20 cellular contexts compared by ENCODE assay signal in the genomic region with DNA sequence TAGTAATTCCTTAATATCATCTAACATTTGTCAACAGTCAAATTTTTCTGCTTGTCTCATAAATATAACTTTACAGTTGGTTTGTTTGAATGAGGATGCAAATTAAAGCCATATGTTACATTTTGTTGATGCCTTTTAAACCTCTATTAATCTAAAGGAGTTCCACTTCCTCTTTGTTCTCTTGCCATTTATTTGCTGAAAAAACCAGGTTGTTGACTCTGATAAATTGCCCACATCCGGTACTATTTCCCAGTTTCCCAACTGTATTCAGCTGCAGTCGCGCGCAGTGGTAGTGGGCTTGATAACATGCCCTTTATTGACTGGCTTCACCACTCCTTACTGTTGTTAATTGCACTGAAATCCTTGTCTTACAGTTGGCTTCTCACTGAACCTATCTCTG. TPM values are rescaled to one million over a fixed set of nuclear protein-coding genes. Genes with fewer than 3 reads are reported as not detected.
DNase-seq lines count a peak whose midpoint lies in the region; ATAC-seq and TF ChIP-seq lines count a peak whose summit lies in the region.
"Had no signal": no experiment of that assay in that cellular context is flagged by ENCODE, and none has a peak within 500 bp of the region (broad histone marks: within the 10 kb centered on the region; RNA-seq: fewer than 3 reads in every experiment).

No MANE protein-coding gene starts in this region.

- no peak overlapping the region for H3K4me3 Mint-ChIP-seq in activated T-cell treated with anti-CD3 and anti-CD28 coated beads, Interleukin-2, amount 50 U/mL, for 4 hours
- H3K4me3 Mint-ChIP-seq in activated naive CD8-positive, alpha-beta T cell treated with anti-CD3 and anti-CD28 coated beads, Interleukin-2, amount 50 U/mL, for 24 hours, result no peak overlapping the region
- H3K4me3 Mint-ChIP-seq: activated T-helper 1 cell treated with anti-CD3 and anti-CD28 coated beads, Interleukin-12 subunit alpha, Interleukin-12 subunit beta, Interleukin-2, Interleukin-4 antibody, amounts not matched to agents 30 ng/mL and 10 ng/mL and 1 ng/mL, durations not matched to agents 14 hours and 24 hours and 36 hours; T-cell had no signal

- no peaks in the 10 kb centered on the region for H3K9me2 ChIP-seq in GM23248 (ENCODE audit: insufficient read depth)
- H3K9me2 ChIP-seq in SU-DHL-6 (replicated peaks; ENCODE audit: insufficient read depth, low read length), result no peaks in the 10 kb centered on the region

- in situ Hi-C loops in GM23248 (cut with MboI), result no loop called here

- H3K9me3 Mint-ChIP-seq in activated T-cell treated with anti-CD3 and anti-CD28 coated beads, Interleukin-2, amount 50 U/mL, for 4 hours, result peaks cover 6% of the 10 kb centered on the region
- H3K9me3 Mint-ChIP-seq in activated naive CD8-positive, alpha-beta T cell treated with anti-CD3 and anti-CD28 coated beads, Interleukin-2, amount 50 U/mL, for 24 hours, result no peaks in the 10 kb centered on the region
- H3K9me3 Mint-ChIP-seq: activated T-helper 1 cell treated with anti-CD3 and anti-CD28 coated beads, Interleukin-12 subunit alpha, Interleukin-12 subunit beta, Interleukin-2, Interleukin-4 antibody, amounts not matched to agents 30 ng/mL and 10 ng/mL and 1 ng/mL, durations not matched to agents 14 hours and 24 hours and 36 hours had no signal

- DNase-seq in GM23248 (no peak), NCI-H526 (lab: John Stamatoyannopoulos, UW) (peak; percentile 35 to 37), NCI-H1436 treated with DMSO at 0.1 percent for 48 hours (lab: John Stamatoyannopoulos, UW) (no peak), COR-L47 (lab: John Stamatoyannopoulos, UW) (no peak)
- no peak for DNase-seq in activated T-cell treated with anti-CD3 and anti-CD28 coated beads, Interleukin-2, amount 50 U/mL, for 4 hours
- DNase-seq in activated naive CD8-positive, alpha-beta T cell treated with anti-CD3 and anti-CD28 coated beads, Interleukin-2, amount 50 U/mL, for 24 hours, result no peak
- DNase-seq: activated CD4-positive, alpha-beta T cell treated with anti-CD3 and anti-CD28 coated beads for 48 hours; amygdala; DMS79 treated with DMSO at 0.1 percent for 48 hours; erythroblast; heart right ventricle; left colon; NCI-H1048; T-cell had no signal

- no peaks in the 10 kb centered on the region for H3K27me3 ChIP-seq in BLaER1
- H3K27me3 ChIP-seq in GM23248 (replicated peaks; ENCODE audit: insufficient read depth), result 0 out of 2 replicates have a peak, but pooled peaks cover 9% of the 10 kb centered on the region
- no peaks in the 10 kb centered on the region for H3K27me3 ChIP-seq in SU-DHL-6 (ENCODE audit: low read length)
- H3K27me3 ChIP-seq: heart right ventricle, tibial nerve had no signal

- H3K9me3 ChIP-seq in BLaER1 (peaks cover 5% of the 10 kb centered on the region; the same call in 1 of the 2 replicates), GM23248 (ENCODE audit: low read depth) (no peaks in the 10 kb centered on the region), SU-DHL-6 (ENCODE audit: insufficient read depth, low read length) (no peaks in the 10 kb centered on the region)
- H3K9me3 ChIP-seq: tibial nerve had no signal

- H3K9ac ChIP-seq in BLaER1 (no peak overlapping the region), GM23248 (no peak overlapping the region), SU-DHL-6 (ENCODE audit: low read length) (no peak overlapping the region)

- H3K27ac ChIP-seq in BLaER1, result no peak overlapping the region
- no peak overlapping the region for H3K27ac ChIP-seq in GM23248
- no peak overlapping the region for H3K27ac ChIP-seq in SU-DHL-6 (ENCODE audit: low read depth, low read length)
- H3K27ac ChIP-seq: heart right ventricle, tibial nerve had no signal

- WGBS in GM23248 (ENCODE audit: low coverage in 1 of 2, low lambda C conversion rate in 2 of 2, missing lambda C conversion rate in 2 of 2), 2 experiments, result 3 to 5% methylated on average over 4 of the region's 4 CpGs

- H3K27ac Mint-ChIP-seq in activated naive CD8-positive, alpha-beta T cell treated with anti-CD3 and anti-CD28 coated beads, Interleukin-2, amount 50 U/mL, for 24 hours, result no peak overlapping the region
- H3K27ac Mint-ChIP-seq: activated T-helper 1 cell treated with anti-CD3 and anti-CD28 coated beads, Interleukin-12 subunit alpha, Interleukin-12 subunit beta, Interleukin-2, Interleukin-4 antibody, amounts not matched to agents 30 ng/mL and 10 ng/mL and 1 ng/mL, durations not matched to agents 14 hours and 24 hours and 36 hours; T-cell had no signal

- ATAC-seq in activated T-cell treated with anti-CD3 and anti-CD28 coated beads, Interleukin-2, amount 50 U/mL, for 4 hours, result no peak
- no peak for ATAC-seq in activated naive CD8-positive, alpha-beta T cell treated with anti-CD3 and anti-CD28 coated beads, Interleukin-2, amount 50 U/mL, for 24 hours
- ATAC-seq: heart right ventricle, left colon, T-cell had no signal

- H3K4me3 ChIP-seq in BLaER1, result no peak overlapping the region
- no peak overlapping the region for H3K4me3 ChIP-seq in GM23248
- no peak overlapping the region for H3K4me3 ChIP-seq in SU-DHL-6 (ENCODE audit: insufficient read depth, low read length, poor library complexity, severe bottlenecking)
- H3K4me3 ChIP-seq: heart right ventricle, tibial nerve had no signal

- H4K20me1 ChIP-seq in BLaER1 (no peaks in the 10 kb centered on the region), GM23248 (ENCODE audit: insufficient read depth) (no peaks in the 10 kb centered on the region), SU-DHL-6 (ENCODE audit: low read depth, low read length) (no peaks in the 10 kb centered on the region)

- no peaks in the 10 kb centered on the region for H3K36me3 Mint-ChIP-seq in activated T-cell treated with anti-CD3 and anti-CD28 coated beads, Interleukin-2, amount 50 U/mL, for 4 hours (ENCODE audit: insufficient read depth)
- H3K36me3 Mint-ChIP-seq in activated naive CD8-positive, alpha-beta T cell treated with anti-CD3 and anti-CD28 coated beads, Interleukin-2, amount 50 U/mL, for 24 hours (ENCODE audit: low read depth), result no peaks in the 10 kb centered on the region
- H3K36me3 Mint-ChIP-seq: T-cell had no signal

- H3K4me1 Mint-ChIP-seq in activated T-cell treated with anti-CD3 and anti-CD28 coated beads, Interleukin-2, amount 50 U/mL, for 4 hours (ENCODE audit: low read depth), result peaks cover 3% of the 10 kb centered on the region
- peaks cover 4% of the 10 kb centered on the region for H3K4me1 Mint-ChIP-seq in activated naive CD8-positive, alpha-beta T cell treated with anti-CD3 and anti-CD28 coated beads, Interleukin-2, amount 50 U/mL, for 24 hours

- no peak for TF ChIP-seq CTCF in SU-DHL-6 (IDR thresholded peaks at IDR 0.05; ENCODE audit: insufficient read depth, low read length, poor library complexity, severe bottlenecking)

- H3K36me3 ChIP-seq in BLaER1 (no peaks in the 10 kb centered on the region), GM23248 (ENCODE audit: low read depth) (no peaks in the 10 kb centered on the region), SU-DHL-6 (ENCODE audit: low read length) (no peaks in the 10 kb centered on the region)
- H3K36me3 ChIP-seq: heart right ventricle, tibial nerve had no signal

- H3K4me2 ChIP-seq in BLaER1 (peak overlapping the region; percentile 34), GM23248 (ENCODE audit: unreplicated experiment) (no peak overlapping the region), SU-DHL-6 (ENCODE audit: low read depth, low read length, poor library complexity, severe bottlenecking) (peak overlapping the region; percentile 34)

- no peaks in the 10 kb centered on the region for H3K79me2 ChIP-seq in GM23248 (ENCODE audit: insufficient read depth)
- no peaks in the 10 kb centered on the region for H3K79me2 ChIP-seq in SU-DHL-6 (ENCODE audit: insufficient read depth, low read length)

- H3K4me1 ChIP-seq in BLaER1, result peaks cover 33% of the 10 kb centered on the region
- H3K4me1 ChIP-seq in GM23248 (ENCODE audit: insufficient read depth), result peaks cover 7% of the 10 kb centered on the region; the same call in 1 of the 2 replicates
- H3K4me1 ChIP-seq: tibial nerve had no signal

- H3K27me3 Mint-ChIP-seq in activated T-cell treated with anti-CD3 and anti-CD28 coated beads, Interleukin-2, amount 50 U/mL, for 4 hours (ENCODE audit: low read depth), result no peaks in the 10 kb centered on the region
- H3K27me3 Mint-ChIP-seq in activated naive CD8-positive, alpha-beta T cell treated with anti-CD3 and anti-CD28 coated beads, Interleukin-2, amount 50 U/mL, for 24 hours, result no peaks in the 10 kb centered on the region

- H2AFZ ChIP-seq in GM23248 (0 out of 2 replicates have a peak overlapping the region, but pooled peaks have one; percentile 46), SU-DHL-6 (ENCODE audit: low read depth, low read length, severe bottlenecking) (no peak overlapping the region)

- H3F3A ChIP-seq in GM23248 (ENCODE audit: insufficient read depth), result peaks cover 9% of the 10 kb centered on the region; the same call in 1 of the 2 replicates
- H3F3A ChIP-seq in SU-DHL-6 (ENCODE audit: insufficient read depth), result no peaks in the 10 kb centered on the region

RNA-seq across cellular contexts. Expression of a gene that starts 32.8 kb away (rescaled TPM):
- not detected in 2 replicates for total RNA-seq in GM23248 (2014; rRNA removed; shearing (Covaris generic))
- not detected in 2 replicates for polyA plus RNA-seq in GM23248 (2016; fragmentation: Nextera tagmentation; extraction: Ambion mirVana)
- total RNA-seq in activated T-cell treated with anti-CD3 and anti-CD28 coated beads, Interleukin-2, amount 50 U/mL, for 4 hours, result not detected
- total RNA-seq: activated T-helper 1 cell treated with anti-CD3 and anti-CD28 coated beads, Interleukin-12 subunit alpha, Interleukin-12 subunit beta, Interleukin-2, Interleukin-4 antibody, amounts not matched to agents 30 ng/mL and 10 ng/mL and 1 ng/mL, durations not matched to agents 14 hours and 24 hours and 36 hours; myocyte had no signal

RNA-seq across cellular contexts. Expression of a gene that starts 33.5 kb away (rescaled TPM):
- total RNA-seq in GM23248 (2014; rRNA removed; shearing (Covaris generic)), result not detected in 2 replicates
- polyA plus RNA-seq in GM23248 (2016; fragmentation: Nextera tagmentation; extraction: Ambion mirVana), result not detected in 2 replicates
- not detected for total RNA-seq in activated T-cell treated with anti-CD3 and anti-CD28 coated beads, Interleukin-2, amount 50 U/mL, for 4 hours
- total RNA-seq: activated T-helper 1 cell treated with anti-CD3 and anti-CD28 coated beads, Interleukin-12 subunit alpha, Interleukin-12 subunit beta, Interleukin-2, Interleukin-4 antibody, amounts not matched to agents 30 ng/mL and 10 ng/mL and 1 ng/mL, durations not matched to agents 14 hours and 24 hours and 36 hours; left colon; myocyte; pulmonary artery endothelial cell; tibial nerve had no signal

RNA-seq across cellular contexts. Expression of a gene that starts 57.4 kb away (rescaled TPM):
- total RNA-seq in GM23248 (2014; rRNA removed; shearing (Covaris generic)), result 22.2 and 32.0 TPM in 2 replicates
- 84.2 and 88.7 TPM in 2 replicates for polyA plus RNA-seq in GM23248 (2016; fragmentation: Nextera tagmentation; extraction: Ambion mirVana)
- 100 to 1,000 TPM; 193 to 218 (median 208) TPM for total RNA-seq in activated T-cell treated with anti-CD3 and anti-CD28 coated beads, Interleukin-2, amount 50 U/mL, for 4 hours

Comparison
In these comparisons a context has a peak if more than half of its experiments do, and no peak if none do; other contexts are left out.
1. DNase-seq: peak in NCI-H526 (2 of 2); none in GM23248 (single experiment), activated T-cell treated with anti-CD3 and anti-CD28 coated beads, Interleukin-2, amount 50 U/mL, for 4 hours (single experiment), activated naive CD8-positive, alpha-beta T cell treated with anti-CD3 and anti-CD28 coated beads, Interleukin-2, amount 50 U/mL, for 24 hours (single experiment), NCI-H1436 treated with DMSO at 0.1 percent for 48 hours (single experiment) and COR-L47 (single experiment).